Comparison of ENCODE assay signal across 1 cellular context in genomic region chr1:54300395-54300794, GRCh38.
TF ChIP-seq lines count a peak whose summit lies in the region.

No MANE protein-coding gene starts in this region.

TF ChIP-seq in WTC11, 78 proteins besides CTCF, POLR2A, EP300 and RAD21 (continued from another document):
- TF ChIP-seq ZSCAN18 (CRISPR knock-in tag; IDR thresholded peaks at IDR 0.05), result no peak
- no peak for TF ChIP-seq PREB (CRISPR knock-in tag; IDR thresholded peaks at IDR 0.05; ENCODE audit: borderline replicate concordance)
- no peak for TF ChIP-seq STAT6 (CRISPR knock-in tag; conservative IDR thresholded peaks at IDR 0.05; ENCODE audit: low read depth)
- no peak for TF ChIP-seq TCF7 (CRISPR knock-in tag; IDR thresholded peaks at IDR 0.05; ENCODE audit: low read depth)
- no peak for TF ChIP-seq GRHL2 (CRISPR knock-in tag; IDR thresholded peaks at IDR 0.05; ENCODE audit: insufficient replicate concordance, severe bottlenecking)
- TF ChIP-seq ZNF532 (CRISPR knock-in tag; IDR thresholded peaks at IDR 0.05; ENCODE audit: borderline replicate concordance), result no peak
